29 cellular contexts compared by ENCODE assay signal in the genomic region with DNA sequence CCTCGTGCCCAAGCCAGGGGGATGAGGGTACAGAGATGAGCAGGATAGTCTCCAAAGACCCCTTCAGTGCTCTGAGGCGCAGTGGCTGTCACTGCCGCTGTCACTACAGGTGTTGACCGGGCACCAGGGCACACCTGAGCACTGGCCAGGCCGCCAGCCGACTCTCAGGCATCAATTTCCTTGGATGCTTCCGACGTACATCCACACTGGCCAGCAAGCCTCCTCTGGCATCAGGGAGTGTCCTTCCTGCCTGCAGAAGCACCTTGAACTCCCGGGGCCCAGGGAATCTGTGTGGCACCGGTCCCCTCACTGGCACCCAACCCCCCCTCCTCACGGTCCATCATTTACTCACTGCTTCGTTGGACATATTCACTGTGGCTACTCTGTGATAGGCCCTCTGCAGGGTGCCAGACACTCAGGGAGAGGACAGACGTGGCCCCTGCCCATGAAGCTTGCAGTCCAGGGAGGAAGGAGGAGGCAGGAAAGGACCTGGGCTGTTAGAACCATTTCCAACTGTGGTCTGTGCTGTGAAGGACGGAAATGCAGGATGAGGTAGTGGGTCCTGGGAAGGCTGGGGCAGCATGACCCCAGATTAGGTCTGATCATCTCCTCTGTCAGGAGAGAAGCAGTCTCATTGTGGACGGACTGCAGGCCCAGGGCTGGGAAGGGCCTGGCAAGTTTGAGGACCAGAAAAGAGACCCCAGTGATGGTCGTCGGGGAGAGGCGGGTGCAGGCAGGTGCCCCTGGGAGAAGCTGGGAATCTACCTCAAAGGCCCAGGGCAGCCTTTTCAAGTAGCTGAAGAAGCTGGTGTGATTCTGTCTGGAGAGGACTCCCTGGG. TPM values are rescaled to one million over a fixed set of nuclear protein-coding genes. Genes with fewer than 3 reads are reported as not detected.
"Had no signal": no experiment of that assay in that cellular context is flagged by ENCODE, and none has a peak within 500 bp of the region (broad histone marks: within the 10 kb centered on the region; RNA-seq: fewer than 3 reads in every experiment).

No MANE protein-coding gene starts in this region.

- H3K27me3 Mint-ChIP-seq: activated CD4-positive, alpha-beta T cell treated with anti-CD3 and anti-CD28 coated beads, Interleukin-2, amount 10 ng/mL, durations not matched to agents 24 days and 14 days had no signal

- H3K27ac Mint-ChIP-seq: activated CD4-positive, alpha-beta memory T cell treated with anti-CD3 and anti-CD28 coated beads for 36 hours; activated CD4-positive, alpha-beta T cell treated with anti-CD3 and anti-CD28 coated beads, Interleukin-2, amount 10 ng/mL, durations not matched to agents 24 days and 14 days; activated naive CD4-positive, alpha-beta T cell treated with anti-CD3 and anti-CD28 coated beads, Interleukin-2, amount 50 U/mL, for 72 hours; stimulated activated naive B cell treated with anti-CD40 and anti-IgM and Interleukin-4, amounts not matched to agents 10 μg/mL and 1 μg/mL and 100 μg/mL, for 72 hours; T-helper 1 cell treated with Interleukin-12 subunit alpha and Interleukin-12 subunit beta and Interleukin-4 antibody, amounts not matched to agents 30 μg/mL and 1 μg/mL, for 36 hours had no signal

- H3K36me3 ChIP-seq: gastroesophageal sphincter, sigmoid colon, stomach, thyroid gland, WERI-Rb-1 had no signal

- H3K9me3 Mint-ChIP-seq: activated CD4-positive, alpha-beta T cell treated with anti-CD3 and anti-CD28 coated beads, Interleukin-2, amount 10 ng/mL, durations not matched to agents 24 days and 14 days; activated naive CD4-positive, alpha-beta T cell treated with anti-CD3 and anti-CD28 coated beads, Interleukin-2, amount 50 U/mL, for 72 hours; activated T-cell treated with anti-CD3 and anti-CD28 coated beads, Interleukin-2, amount 50 U/mL, for 4 hours; central memory CD8-positive, alpha-beta T cell; immature natural killer cell; T-helper 1 cell treated with Interleukin-12 subunit alpha and Interleukin-12 subunit beta and Interleukin-4 antibody, amounts not matched to agents 30 μg/mL and 1 μg/mL, for 36 hours had no signal

- ATAC-seq: activated naive CD4-positive, alpha-beta T cell treated with anti-CD3 and anti-CD28 coated beads, Interleukin-2, amount 50 U/mL, for 72 hours; activated T-cell treated with anti-CD3 and anti-CD28 coated beads, Interleukin-2, amount 50 U/mL, for 4 hours; gastroesophageal sphincter; left colon; naive thymus-derived CD8-positive, alpha-beta T cell; stimulated activated naive B cell treated with anti-CD40 and anti-IgM and Interleukin-4, amounts not matched to agents 10 μg/mL and 1 μg/mL and 100 μg/mL, for 72 hours had no signal

- H3K27me3 ChIP-seq: hepatocyte, sigmoid colon, thyroid gland had no signal

- H3K36me3 Mint-ChIP-seq: activated CD4-positive, alpha-beta memory T cell treated with anti-CD3 and anti-CD28 coated beads for 36 hours; activated naive CD4-positive, alpha-beta T cell treated with anti-CD3 and anti-CD28 coated beads, Interleukin-2, amount 50 U/mL, for 72 hours; immature natural killer cell; stimulated activated naive B cell treated with anti-CD40 and anti-IgM and Interleukin-4, amounts not matched to agents 10 μg/mL and 1 μg/mL and 100 μg/mL, for 72 hours had no signal

- DNase-seq: activated CD4-positive, alpha-beta memory T cell treated with anti-CD3 and anti-CD28 coated beads for 36 hours; activated CD4-positive, alpha-beta T cell treated with anti-CD3 and anti-CD28 coated beads, Interleukin-2, amount 10 ng/mL, durations not matched to agents 24 days and 14 days; activated CD4-positive, CD25-positive, alpha-beta regulatory T cell treated with anti-CD3 and anti-CD28 coated beads, Interleukin-2, amount 50 U/mL, for 72 hours; activated naive CD4-positive, alpha-beta T cell; activated T-cell treated with anti-CD3 and anti-CD28 coated beads, Interleukin-2, amount 50 U/mL, for 4 hours; anterior cingulate cortex; dermis blood vessel endothelial cell; effector memory CD4-positive, alpha-beta T cell; erythroblast; immature natural killer cell; kidney; left colon; midbrain; naive thymus-derived CD8-positive, alpha-beta T cell; sigmoid colon; small intestine; stimulated activated naive B cell treated with anti-CD40 and anti-IgM and Interleukin-4, amounts not matched to agents 10 μg/mL and 1 μg/mL and 100 μg/mL, for 72 hours; stomach; SW 1271; T1000; thyroid gland; WERI-Rb-1 had no signal

- H3K4me3 ChIP-seq: gastroesophageal sphincter, hepatocyte, sigmoid colon, SK-N-MC, stomach, thyroid gland had no signal

- H3K9me3 ChIP-seq: thyroid gland had no signal

- H3K4me1 Mint-ChIP-seq: activated CD4-positive, alpha-beta T cell treated with anti-CD3 and anti-CD28 coated beads, Interleukin-2, amount 10 ng/mL, durations not matched to agents 24 days and 14 days; central memory CD8-positive, alpha-beta T cell; immature natural killer cell; stimulated activated naive B cell treated with anti-CD40 and anti-IgM and Interleukin-4, amounts not matched to agents 10 μg/mL and 1 μg/mL and 100 μg/mL, for 72 hours had no signal

- H3K4me3 Mint-ChIP-seq: activated CD4-positive, alpha-beta memory T cell treated with anti-CD3 and anti-CD28 coated beads for 36 hours; activated CD4-positive, alpha-beta T cell treated with anti-CD3 and anti-CD28 coated beads, Interleukin-2, amount 10 ng/mL, durations not matched to agents 24 days and 14 days; activated T-cell treated with anti-CD3 and anti-CD28 coated beads, Interleukin-2, amount 50 U/mL, for 4 hours; central memory CD8-positive, alpha-beta T cell; immature natural killer cell; stimulated activated naive B cell treated with anti-CD40 and anti-IgM and Interleukin-4, amounts not matched to agents 10 μg/mL and 1 μg/mL and 100 μg/mL, for 72 hours; T-helper 1 cell treated with Interleukin-12 subunit alpha and Interleukin-12 subunit beta and Interleukin-4 antibody, amounts not matched to agents 30 μg/mL and 1 μg/mL, for 36 hours had no signal

- H3K4me1 ChIP-seq: gastroesophageal sphincter, sigmoid colon had no signal

- H3K27ac ChIP-seq: gastroesophageal sphincter, hepatocyte, sigmoid colon, SK-N-MC, stomach, thyroid gland, WERI-Rb-1 had no signal

RNA-seq across cellular contexts. Expression of gene ANO1, which starts 46.3 kb away (rescaled TPM):
- total RNA-seq: activated CD4-positive, alpha-beta memory T cell treated with anti-CD3 and anti-CD28 coated beads for 36 hours; activated CD4-positive, alpha-beta T cell treated with anti-CD3 and anti-CD28 coated beads, Interleukin-2, amount 10 ng/mL, durations not matched to agents 24 days and 14 days; fibroblast of villous mesenchyme; naive thymus-derived CD8-positive, alpha-beta T cell had no signal
- polyA plus RNA-seq: immature natural killer cell; naive thymus-derived CD8-positive, alpha-beta T cell had no signal
